Comparison of ENCODE assay signal across 8 cellular contexts in genomic region chr4:111475001-111475400, GRCh38.
DNase-seq lines count a peak whose midpoint lies in the region; ATAC-seq and TF ChIP-seq lines count a peak whose summit lies in the region.

No MANE protein-coding gene starts in this region.

- TF ChIP-seq CTCF in fibroblast of mammary gland (conservative IDR thresholded peaks at IDR 0.05; ENCODE audit: control insufficient read depth, insufficient read depth, low read depth, low read length) (peak; percentile 64), psoas muscle (IDR thresholded peaks at IDR 0.05) (peak; percentile 50)

- H3K27ac ChIP-seq in psoas muscle: no peak overlapping the region

- H3K4me1 ChIP-seq in psoas muscle: no peaks in the 10 kb centered on the region

- H3K36me3 ChIP-seq in psoas muscle (ENCODE audit: insufficient read depth in 1 of 2, low read depth in 1 of 2): no peaks in the 10 kb centered on the region

- ATAC-seq in psoas muscle: peak in 2 of 4 donors; percentile 54 to 72
- ATAC-seq in HG02759 (IDR thresholded peaks at IDR 0.05; ENCODE audit: unreplicated experiment): no peak
- ATAC-seq in GM19328 (IDR thresholded peaks at IDR 0.05; ENCODE audit: unreplicated experiment): no peak

- intact Hi-C loops in psoas muscle (cut with DNase I): loop anchor here in 1 of 2 donors (10.0 kb wide), 1 partner anchor 840 kb away; no protein-coding TSS in a partner anchor

- H3K27me3 ChIP-seq in psoas muscle (ENCODE audit: insufficient read depth in 3 of 3, low read length in 2 of 3): no peaks in the 10 kb centered on the region

- WGBS in psoas muscle, 3 donors: 24 to 37% (median 24%) methylated on average over 5 of the region's 5 CpGs

- H3K4me3 ChIP-seq in fibroblast of mammary gland (ENCODE audit: control insufficient read depth, low read depth, low read length): no peak overlapping the region
- H3K4me3 ChIP-seq in psoas muscle: no peak overlapping the region

- DNase-seq in GM03348 (ENCODE audit: low spot score) (peak; percentile 14), NCI-H526 treated with DMSO at 0.1 percent for 48 hours (lab: John Stamatoyannopoulos, UW) (peak; percentile 3), fibroblast of mammary gland (ENCODE audit: low read depth) (peak; percentile 66), psoas muscle (no peak), NCI-H2107 (lab: John Stamatoyannopoulos, UW) (no peak)
- DNase-seq in activated CD4-positive, alpha-beta T cell treated with anti-CD3 and anti-CD28 coated beads for 48 hours: no peak

- no peaks in the 10 kb centered on the region for H3K9me3 ChIP-seq in psoas muscle

Comparison
In these comparisons a context has a peak if more than half of its experiments do, and no peak if none do; other contexts are left out.
1. DNase-seq: peak in GM03348 (single experiment), NCI-H526 treated with DMSO at 0.1 percent for 48 hours (single experiment) and fibroblast of mammary gland (single experiment); none in psoas muscle (0 of 2), NCI-H2107 (single experiment) and activated CD4-positive, alpha-beta T cell treated with anti-CD3 and anti-CD28 coated beads for 48 hours (single experiment).